Comparison of ENCODE assay signal across 29 cellular contexts in genomic region chr14:29410581-29410980, GRCh38.
DNase-seq lines count a peak whose midpoint lies in the region; ATAC-seq, FAIRE-seq and TF ChIP-seq lines count a peak whose summit lies in the region.
"Had no signal": no experiment of that assay in that cellular context is flagged by ENCODE, and none has a peak within 500 bp of the region (broad histone marks: within the 10 kb centered on the region; RNA-seq: fewer than 3 reads in every experiment).

No MANE protein-coding gene starts in this region.

- ATAC-seq in GM18907 (IDR thresholded peaks at IDR 0.05; ENCODE audit: unreplicated experiment) (peak; percentile 79), HG02981 (IDR thresholded peaks at IDR 0.05; ENCODE audit: unreplicated experiment) (peak; percentile 95), GM18505 (IDR thresholded peaks at IDR 0.05; ENCODE audit: unreplicated experiment) (no peak), upper lobe of left lung (ENCODE audit: low FRiP score in 2 of 2) (no peak), HG03457 (IDR thresholded peaks at IDR 0.05; ENCODE audit: unreplicated experiment) (no peak)
- ATAC-seq: PC-3, Right ventricle myocardium inferior had no signal

- TF ChIP-seq POLR2A in GM18505 (IDR thresholded peaks at IDR 0.05; ENCODE audit: borderline replicate concordance, extremely low read depth, insufficient read depth, insufficient read length) (no peak), upper lobe of left lung (IDR thresholded peaks at IDR 0.05) (no peak)

- TF ChIP-seq EP300 in upper lobe of left lung (IDR thresholded peaks at IDR 0.05) = no peak

- no peak overlapping the region for H3K27ac ChIP-seq in upper lobe of left lung
- H3K27ac ChIP-seq: BLaER1 treated with 17β-estradiol and CSF1 and Interleukin-3, amounts not matched to agents 10 nM and 100 nM; SJCRH30 had no signal

- no peaks in the 10 kb centered on the region for H3K36me3 ChIP-seq in upper lobe of left lung
- H3K36me3 ChIP-seq: BLaER1 treated with 17β-estradiol and CSF1 and Interleukin-3, amounts not matched to agents 10 nM and 100 nM; MG63; SJCRH30 had no signal

- H3K9me3 ChIP-seq in upper lobe of left lung = peaks cover 0 to 19% (median 5%) of the 10 kb centered on the region in 4 donors
- H3K9me3 ChIP-seq: MG63, SJCRH30 had no signal

- no peaks in the 10 kb centered on the region for H3K4me1 ChIP-seq in upper lobe of left lung
- H3K4me1 ChIP-seq: BLaER1 treated with 17β-estradiol and CSF1 and Interleukin-3, amounts not matched to agents 10 nM and 100 nM; SJCRH30 had no signal

- DNase-seq in RCC 7860 (ENCODE audit: low spot score) (no peak), upper lobe of left lung (no peak), D721Med (ENCODE audit: insufficient read length, low spot score) (no peak)
- DNase-seq: AML-193; CD4-positive, alpha-beta T cell; COR-L47; DMS79 treated with DMSO at 0.1 percent for 48 hours; GF-D8; HCEC 1CT; IMR-90; KG1; MG63; NCI-H2029; NCI-H446 treated with DMSO at 0.1 percent for 48 hours; NCI-H526; NCI-H82; NK-92 treated with Interleukin-12 subunit alpha and Interleukin-12 subunit beta, amount 100 ng/mL, for 24 hours; PC-3; SJCRH30; T-helper 1 cell had no signal

- TF ChIP-seq CTCF in upper lobe of left lung (IDR thresholded peaks at IDR 0.05) (no peak), D721Med (IDR thresholded peaks at IDR 0.05; ENCODE audit: insufficient read depth, missing control alignments) (no peak)

- whole genome bisulfite sequencing in upper lobe of left lung, 2 donors = 49 to 54% methylated on average over 2 of the region's 2 CpGs

- H3K27me3 ChIP-seq in upper lobe of left lung = no peaks in the 10 kb centered on the region
- H3K27me3 ChIP-seq: BLaER1 treated with 17β-estradiol and CSF1 and Interleukin-3, amounts not matched to agents 10 nM and 100 nM; MG63; SJCRH30 had no signal

- no peak overlapping the region for H3K4me3 ChIP-seq in upper lobe of left lung
- H3K4me3 ChIP-seq: BLaER1 treated with 17β-estradiol and CSF1 and Interleukin-3, amounts not matched to agents 10 nM and 100 nM; MG63; SJCRH30 had no signal

- FAIRE-seq in RCC 7860 (lab: Jason Lieb, UNC) (peak; percentile 86), D721Med (lab: Jason Lieb, UNC) (no peak)
- FAIRE-seq: A204.1, GM12892, H1 had no signal

Comparison
In these comparisons a context has a peak if more than half of its experiments do, and no peak if none do; other contexts are left out.
1. ATAC-seq: peak in GM18907 (single experiment) and HG02981 (single experiment); none in GM18505 (single experiment), upper lobe of left lung (0 of 2) and HG03457 (single experiment).